In genomic region chr22:24419480-24419860, GRCh38 we compare ENCODE assay signal across 24 cellular contexts. TPM values are rescaled to one million over a fixed set of nuclear protein-coding genes. Genes with fewer than 3 reads are reported as not detected.
A peak's percentile ranks its signal among the peaks of the same experiment; 100 is the strongest.
DNase-seq lines count a peak whose midpoint lies in the region; ATAC-seq and TF ChIP-seq lines count a peak whose summit lies in the region.
"Had no signal": no experiment of that assay in that cellular context is flagged by ENCODE, and none has a peak within 500 bp of the region (broad histone marks: within the 10 kb centered on the region; RNA-seq: fewer than 3 reads in every experiment).

No MANE protein-coding gene starts in this region.

- H3K36me3 Mint-ChIP-seq in chondrocyte (ENCODE audit: low read depth): peaks cover 7% of the 10 kb centered on the region

- no peak overlapping the region for H3K9ac ChIP-seq in SK-N-SH
- no peak overlapping the region for H3K9ac ChIP-seq in DND-41 (ENCODE audit: low read depth, low read length)
- peak overlapping the region; percentile 38 for H3K9ac ChIP-seq in neuronal stem cell (ENCODE audit: low read depth, low read length, poor library complexity)

- BruUV-seq in OCI-LY7 (replicated peaks; lab: Mats Ljungman, UMichigan): no TSS peak

- H2AFZ ChIP-seq in SK-N-SH (ENCODE audit: low read depth) (no peak overlapping the region), DND-41 (ENCODE audit: low read depth, low read length) (no peak overlapping the region), neuronal stem cell (ENCODE audit: low read length) (no peak overlapping the region), OCI-LY7 (ENCODE audit: low read length) (no peak overlapping the region)

- peak; percentile 16 for DNase-seq in SK-N-SH
- DNase-seq in DND-41: no peak
- peak; percentile 72 for DNase-seq in chondrocyte (ENCODE audit: low spot score)
- DNase-seq in neuronal stem cell (ENCODE audit: low spot score): no peak
- no peak for DNase-seq in NCI-H1694 (lab: John Stamatoyannopoulos, UW)
- no peak for DNase-seq in NCI-H510A treated with DMSO at 0.1 percent for 48 hours (lab: John Stamatoyannopoulos, UW)
- no peak for DNase-seq in OCI-LY7 (ENCODE audit: low spot score)
- DNase-seq: activated CD4-positive, alpha-beta T cell treated with anti-CD3 and anti-CD28 coated beads for 36 hours; activated T-cell treated with anti-CD3 and anti-CD28 coated beads, Interleukin-2, amount 50 U/mL, for 24 hours; amygdala; BE2C; caudate nucleus; HCEC 1CT; mesenchymal stem cell; NCI-H1105 treated with DMSO at 0.1 percent for 48 hours; NCI-H2081 treated with DMSO at 0.1 percent for 48 hours; nucleus accumbens; substantia nigra had no signal

- peaks cover 2% of the 10 kb centered on the region for H3K79me1 ChIP-seq in neuronal stem cell (ENCODE audit: low read depth, low read length)

- CTCF ChIA-PET in SK-N-SH (lab: Yijun Ruan, JAX): interaction anchor here (1.2 to 5.6 kb wide), 3 partner anchors 15 to 103 kb away, joined by 4 to 42 read pairs (median 5); no protein-coding TSS in a partner anchor
- CTCF ChIA-PET in OCI-LY7 (lab: Charles Lee; ENCODE audit: unreplicated experiment): no interaction called here

- no peak overlapping the region for H3K27ac Mint-ChIP-seq in chondrocyte (ENCODE audit: unreplicated experiment)
- H3K27ac Mint-ChIP-seq: activated CD4-positive, alpha-beta T cell treated with anti-CD3 and anti-CD28 coated beads for 36 hours; activated T-cell treated with anti-CD3 and anti-CD28 coated beads, Interleukin-2, amount 50 U/mL, for 24 hours; T-helper 1 cell treated with Interleukin-12 subunit alpha and Interleukin-12 subunit beta and Interleukin-4 antibody, amounts not matched to agents 30 μg/mL and 1 μg/mL, for 36 hours had no signal

- TF ChIP-seq RAD21 in SK-N-SH (IDR thresholded peaks at IDR 0.05; ENCODE audit: low read length): no peak

- H4K91ac ChIP-seq in neuronal stem cell (ENCODE audit: low read depth, low read length, poor library complexity): no peak overlapping the region

- peak overlapping the region; percentile 84 for H2AK5ac ChIP-seq in neuronal stem cell (ENCODE audit: low read depth, low read length)

- H3K23ac ChIP-seq in neuronal stem cell (ENCODE audit: low read depth, low read length, poor library complexity): peak overlapping the region; percentile 21

- H3K18ac ChIP-seq in neuronal stem cell (ENCODE audit: low read length): peak overlapping the region; percentile 88

- H3K36me3 ChIP-seq in SK-N-SH (replicated peaks in 1 of 2; ENCODE audit: control insufficient read depth in 1 of 2, insufficient read depth in 2 of 2, low read length in 1 of 2): peaks cover 2 to 33% of the 10 kb centered on the region in 2 experiments
- H3K36me3 ChIP-seq in DND-41 (ENCODE audit: insufficient read depth, low read length): peaks cover 29% of the 10 kb centered on the region
- H3K36me3 ChIP-seq in neuronal stem cell (replicated peaks in 1 of 2; ENCODE audit: control insufficient read depth in 2 of 2, insufficient read depth in 2 of 2, low read length in 2 of 2): peaks cover 16 to 44% of the 10 kb centered on the region in 2 donors
- H3K36me3 ChIP-seq in OCI-LY7 (ENCODE audit: insufficient read depth, low read length): peaks cover 20% of the 10 kb centered on the region
- H3K36me3 ChIP-seq: uterus had no signal

- POLR2A ChIA-PET in SK-N-SH (lab: Yijun Ruan, JAX): no interaction called here
- POLR2A ChIA-PET in OCI-LY7 (lab: Charles Lee): no interaction called here

- H3K27ac ChIP-seq in SK-N-SH (ENCODE audit: low read depth in 2 of 2, low read length in 1 of 2) (peak overlapping the region in 1 of 2 experiments; percentile 54; a peak in 1 of 4 replicates), DND-41 (ENCODE audit: low read length) (peak overlapping the region; percentile 51), neuronal stem cell (replicated peaks; ENCODE audit: low read length) (no peak overlapping the region), OCI-LY7 (ENCODE audit: low read depth, low read length, poor library complexity, severe bottlenecking) (no peak overlapping the region)
- H3K27ac ChIP-seq: A549, uterus had no signal

- no peaks in the 10 kb centered on the region for H3K9me2 ChIP-seq in SK-N-SH
- H3K9me2 ChIP-seq in OCI-LY7 (ENCODE audit: insufficient read depth, low read length): no peaks in the 10 kb centered on the region

- intact Hi-C loops in OCI-LY7 (cut with micrococcal nuclease; ENCODE audit: unreplicated experiment): no loop called here

- peak overlapping the region; percentile 3 for H3K14ac ChIP-seq in neuronal stem cell (ENCODE audit: low read length)

- H3K4me2 ChIP-seq in SK-N-SH (no peak overlapping the region), DND-41 (ENCODE audit: insufficient read depth, low read length) (no peak overlapping the region), neuronal stem cell (ENCODE audit: insufficient read depth, low read length, poor library complexity, severe bottlenecking) (no peak overlapping the region), OCI-LY7 (ENCODE audit: low read length) (no peak overlapping the region)
- H3K4me2 ChIP-seq: A549 had no signal

- H3K4me3 Mint-ChIP-seq in chondrocyte (ENCODE audit: unreplicated experiment): no peak overlapping the region
- H3K4me3 Mint-ChIP-seq: activated CD4-positive, alpha-beta T cell treated with anti-CD3 and anti-CD28 coated beads for 36 hours; activated T-cell treated with anti-CD3 and anti-CD28 coated beads, Interleukin-2, amount 50 U/mL, for 24 hours; T-helper 1 cell treated with Interleukin-12 subunit alpha and Interleukin-12 subunit beta and Interleukin-4 antibody, amounts not matched to agents 30 μg/mL and 1 μg/mL, for 36 hours had no signal

- ATAC-seq in SK-N-SH treated with all-trans-retinoic acid at 6 μM for 48 hours (no peak), DND-41 (ENCODE audit: insufficient read depth, low read depth) (0 out of 3 replicates have a peak, but pooled peaks have one; percentile 10)
- ATAC-seq: activated CD4-positive, alpha-beta T cell treated with anti-CD3 and anti-CD28 coated beads for 36 hours had no signal

- H2BK5ac ChIP-seq in neuronal stem cell (ENCODE audit: low read length): peak overlapping the region; percentile 43

- H2BK120ac ChIP-seq in neuronal stem cell (ENCODE audit: low read depth, low read length): no peak overlapping the region

- no peaks in the 10 kb centered on the region for H3K9me3 Mint-ChIP-seq in chondrocyte (ENCODE audit: low read depth)
- H3K9me3 Mint-ChIP-seq: activated T-cell treated with anti-CD3 and anti-CD28 coated beads, Interleukin-2, amount 50 U/mL, for 24 hours; T-helper 1 cell treated with Interleukin-12 subunit alpha and Interleukin-12 subunit beta and Interleukin-4 antibody, amounts not matched to agents 30 μg/mL and 1 μg/mL, for 36 hours had no signal

- H3K4me3 ChIP-seq in SK-N-SH (ENCODE audit: low read depth in 2 of 2, low read length in 1 of 2) (no peak overlapping the region), DND-41 (ENCODE audit: low read depth in 1 of 2, low read length in 2 of 2) (no peak overlapping the region), neuronal stem cell (ENCODE audit: low read length in 2 of 2) (no peak overlapping the region), OCI-LY7 (ENCODE audit: low read depth, low read length, poor library complexity, severe bottlenecking) (no peak overlapping the region)
- H3K4me3 ChIP-seq: A549, dorsolateral prefrontal cortex, skin epidermis, uterus had no signal

- peak overlapping the region; percentile 7 for H3K4ac ChIP-seq in neuronal stem cell (ENCODE audit: low read length)

- peaks cover 0 to 78% of the 10 kb centered on the region in 2 experiments; a peak in 2 of 4 replicates for H3K4me1 ChIP-seq in SK-N-SH (ENCODE audit: control insufficient read depth in 1 of 2, insufficient read depth in 2 of 2, low read depth in 1 of 2, low read length in 1 of 2)
- H3K4me1 ChIP-seq in DND-41 (ENCODE audit: insufficient read depth, low read length): no peaks in the 10 kb centered on the region
- peaks cover 12 to 21% of the 10 kb centered on the region in 2 donors for H3K4me1 ChIP-seq in neuronal stem cell (ENCODE audit: control insufficient read depth in 2 of 2, insufficient read depth in 1 of 2, low read depth in 1 of 2, low read length in 2 of 2)
- H3K4me1 ChIP-seq in OCI-LY7 (ENCODE audit: insufficient read depth, low read length, poor library complexity, severe bottlenecking): peaks cover 2% of the 10 kb centered on the region
- H3K4me1 ChIP-seq: A549 had no signal

- no peak for TF ChIP-seq EP300 in SK-N-SH (IDR thresholded peaks at IDR 0.05; ENCODE audit: borderline replicate concordance in 1 of 2, low read depth in 1 of 2, low read length in 1 of 2)

- no peak overlapping the region for H4K8ac ChIP-seq in neuronal stem cell (ENCODE audit: low read depth, low read length)

- peaks cover 6% of the 10 kb centered on the region for H3K4me1 Mint-ChIP-seq in chondrocyte (ENCODE audit: low read depth)
- H3K4me1 Mint-ChIP-seq: activated CD4-positive, alpha-beta T cell treated with anti-CD3 and anti-CD28 coated beads for 36 hours had no signal

- no peaks in the 10 kb centered on the region for H3K27me3 Mint-ChIP-seq in chondrocyte (ENCODE audit: low read depth)
- H3K27me3 Mint-ChIP-seq: activated T-cell treated with anti-CD3 and anti-CD28 coated beads, Interleukin-2, amount 50 U/mL, for 24 hours had no signal

- no peaks in the 10 kb centered on the region for H4K20me1 ChIP-seq in SK-N-SH (ENCODE audit: insufficient read depth)
- H4K20me1 ChIP-seq in DND-41 (ENCODE audit: insufficient read depth, low read length): peaks cover 4% of the 10 kb centered on the region; the same call in 1 of the 2 replicates
- H4K20me1 ChIP-seq in OCI-LY7 (ENCODE audit: insufficient read depth, low read length): no peaks in the 10 kb centered on the region

- H3K79me2 ChIP-seq in SK-N-SH (ENCODE audit: insufficient read depth): no peaks in the 10 kb centered on the region
- no peaks in the 10 kb centered on the region for H3K79me2 ChIP-seq in DND-41 (ENCODE audit: insufficient read depth, low read length)
- no peaks in the 10 kb centered on the region for H3K79me2 ChIP-seq in OCI-LY7 (ENCODE audit: insufficient read depth, low read depth, low read length)

- peak overlapping the region; percentile 47 for H2BK12ac ChIP-seq in neuronal stem cell (ENCODE audit: low read length)

- H3K27me3 ChIP-seq in SK-N-SH (ENCODE audit: insufficient read depth) (no peaks in the 10 kb centered on the region), DND-41 (ENCODE audit: insufficient read depth, low read length, poor library complexity) (no peaks in the 10 kb centered on the region), neuronal stem cell (ENCODE audit: control insufficient read depth in 3 of 3, insufficient read depth in 3 of 3, low read depth in 1 of 3, low read length in 3 of 3) (peaks cover 4 to 11% (median 5%) of the 10 kb centered on the region in 3 experiments)
- H3K27me3 ChIP-seq: BE2C had no signal

- 100% methylated on average over 6 of the region's 9 CpGs for WGBS in SK-N-SH (ENCODE audit: low lambda C conversion rate)
- WGBS in neuronal stem cell (ENCODE audit: extremely low coverage in 2 of 2, insufficient read length in 2 of 2, insufficient replicate concordance in 1 of 2), 2 donors: no CpG with 5 or more reads among the region's 9 CpGs

- H3F3A ChIP-seq in SK-N-SH (replicated peaks; ENCODE audit: insufficient read depth): peaks cover 4% of the 10 kb centered on the region

- H2BK15ac ChIP-seq in neuronal stem cell (ENCODE audit: low read length): no peak overlapping the region

- no peak for TF ChIP-seq CTCF in SK-N-SH (IDR thresholded peaks at IDR 0.05)
- TF ChIP-seq CTCF in DND-41 (IDR thresholded peaks at IDR 0.05; ENCODE audit: borderline replicate concordance, extremely low read depth, low read length, poor library complexity, severe bottlenecking): no peak
- no peak for TF ChIP-seq CTCF in chondrocyte (IDR thresholded peaks at IDR 0.05)
- no peak for TF ChIP-seq CTCF in OCI-LY7 (conservative IDR thresholded peaks at IDR 0.05; ENCODE audit: low read length)

- no peaks in the 10 kb centered on the region for H3K9me3 ChIP-seq in SK-N-SH
- no peaks in the 10 kb centered on the region for H3K9me3 ChIP-seq in DND-41 (ENCODE audit: insufficient read depth, low read length, severe bottlenecking)
- no peaks in the 10 kb centered on the region for H3K9me3 ChIP-seq in neuronal stem cell (replicated peaks in 1 of 2; ENCODE audit: control insufficient read depth in 2 of 2, insufficient read depth in 1 of 2, low read depth in 1 of 2, low read length in 2 of 2)
- H3K9me3 ChIP-seq in OCI-LY7 (ENCODE audit: low read length): no peaks in the 10 kb centered on the region
- H3K9me3 ChIP-seq: A549, BE2C, uterus had no signal

RNA-seq across cellular contexts. Expression of gene ADORA2A, which starts 7.9 kb away (rescaled TPM):
- 9.3 and 12.0 TPM in 2 replicates for polyA plus RNA-seq in SK-N-SH (2012; rRNA removed)
- 5.1 and 9.7 TPM in 2 replicates for polyA plus RNA-seq in SK-N-SH (2012; cell fraction: cytosol; rRNA removed)
- 22.5 and 26.1 TPM in 2 replicates for polyA plus RNA-seq in SK-N-SH (2012; cell fraction: nucleus; rRNA removed)
- total RNA-seq in chondrocyte (2.3 to 3.6 TPM (median 2.4 TPM) in 3 replicates), OCI-LY7 (2022) (29.5 and 35.0 TPM in 2 replicates)
- 2.9 TPM for polyA plus RNA-seq in neuronal stem cell (2013, experiment 1 of 2)
- 3.1 TPM for polyA plus RNA-seq in neuronal stem cell (2013, experiment 2 of 2)
- 31.2 and 35.7 TPM in 2 replicates for total RNA-seq in OCI-LY7 (2014; rRNA removed; shearing (Covaris generic))

Comparison
In these comparisons a context has a peak if more than half of its experiments do, and no peak if none do; other contexts are left out.
1. DNase-seq: peak in SK-N-SH (single experiment) and chondrocyte (single experiment); none in DND-41 (single experiment), neuronal stem cell (single experiment), NCI-H1694 (single experiment), NCI-H510A treated with DMSO at 0.1 percent for 48 hours (single experiment) and OCI-LY7 (single experiment).